1 cellular context compared by ENCODE assay signal in the genomic region with DNA sequence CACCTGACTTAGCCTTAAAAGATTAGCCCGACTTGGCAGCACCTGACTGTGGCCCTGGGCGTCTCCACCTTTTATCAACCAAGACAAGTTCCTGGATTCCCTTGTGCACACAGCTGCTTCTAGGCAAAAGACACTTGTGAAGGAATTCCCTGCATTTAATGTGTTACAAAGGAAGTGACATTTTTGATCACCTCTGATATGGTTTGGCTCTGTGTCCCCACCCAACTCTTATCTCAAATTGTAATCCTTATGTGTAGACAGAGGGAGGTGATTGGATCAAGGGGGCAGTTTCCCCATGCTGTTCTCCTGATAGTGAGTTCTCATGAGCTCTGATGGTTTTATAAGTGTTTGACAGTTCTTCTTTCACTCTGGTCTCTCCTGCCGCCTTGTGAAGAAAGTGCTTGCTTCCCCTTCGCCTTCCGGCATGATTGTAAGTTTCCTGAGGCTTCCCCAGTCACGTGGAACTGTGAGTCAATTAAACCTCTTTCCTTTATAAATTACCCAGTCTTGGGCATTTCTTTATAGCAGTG.
TF ChIP-seq lines count a peak whose summit lies in the region.

No MANE protein-coding gene starts in this region.

TF ChIP-seq in K562, 482 proteins besides CTCF, POLR2A, EP300 and RAD21 (continued from another document and continues in another):
- TF ChIP-seq, protein P1, sequence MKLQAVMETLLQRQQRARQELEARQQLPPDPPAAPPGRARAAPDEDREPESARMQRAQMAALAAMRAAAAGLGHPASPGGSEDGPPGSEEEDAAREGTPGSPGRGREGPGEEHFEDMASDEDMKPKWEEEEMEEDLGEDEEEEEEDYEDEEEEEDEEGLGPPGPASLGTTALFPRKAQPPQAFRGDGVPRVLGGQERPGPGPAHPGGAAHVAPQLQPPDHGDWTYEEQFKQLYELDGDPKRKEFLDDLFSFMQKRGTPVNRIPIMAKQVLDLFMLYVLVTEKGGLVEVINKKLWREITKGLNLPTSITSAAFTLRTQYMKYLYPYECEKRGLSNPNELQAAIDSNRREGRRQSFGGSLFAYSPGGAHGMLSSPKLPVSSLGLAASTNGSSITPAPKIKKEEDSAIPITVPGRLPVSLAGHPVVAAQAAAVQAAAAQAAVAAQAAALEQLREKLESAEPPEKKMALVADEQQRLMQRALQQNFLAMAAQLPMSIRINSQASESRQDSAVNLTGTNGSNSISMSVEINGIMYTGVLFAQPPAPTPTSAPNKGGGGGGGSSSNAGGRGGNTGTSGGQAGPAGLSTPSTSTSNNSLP (IDR thresholded peaks at IDR 0.05; ENCODE audit: borderline replicate concordance, low read depth, low read length) = peak; percentile 18; the same call in 1 of the 2 replicates
- TF ChIP-seq ZNF212 (CRISPR knock-in tag; IDR thresholded peaks at IDR 0.05) = no peak
- no peak for TF ChIP-seq ZNF589 (CRISPR knock-in tag; IDR thresholded peaks at IDR 0.05; ENCODE audit: low read depth)
- no peak for TF ChIP-seq EZH2 (IDR thresholded peaks at IDR 0.05; ENCODE audit: borderline replicate concordance, low read depth, low read length)
- TF ChIP-seq, protein P2, sequence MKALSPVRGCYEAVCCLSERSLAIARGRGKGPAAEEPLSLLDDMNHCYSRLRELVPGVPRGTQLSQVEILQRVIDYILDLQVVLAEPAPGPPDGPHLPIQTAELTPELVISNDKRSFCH (CRISPR knock-in tag; IDR thresholded peaks at IDR 0.05) = no peak
- TF ChIP-seq, protein P2 (tag; IDR thresholded peaks at IDR 0.05) = no peak
- TF ChIP-seq, protein P3, sequence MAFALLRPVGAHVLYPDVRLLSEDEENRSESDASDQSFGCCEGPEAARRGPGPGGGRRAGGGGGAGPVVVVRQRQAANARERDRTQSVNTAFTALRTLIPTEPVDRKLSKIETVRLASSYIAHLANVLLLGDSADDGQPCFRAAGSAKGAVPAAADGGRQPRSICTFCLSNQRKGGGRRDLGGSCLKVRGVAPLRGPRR (CRISPR knock-in tag; IDR thresholded peaks at IDR 0.05) = no peak
- TF ChIP-seq, protein P4, sequence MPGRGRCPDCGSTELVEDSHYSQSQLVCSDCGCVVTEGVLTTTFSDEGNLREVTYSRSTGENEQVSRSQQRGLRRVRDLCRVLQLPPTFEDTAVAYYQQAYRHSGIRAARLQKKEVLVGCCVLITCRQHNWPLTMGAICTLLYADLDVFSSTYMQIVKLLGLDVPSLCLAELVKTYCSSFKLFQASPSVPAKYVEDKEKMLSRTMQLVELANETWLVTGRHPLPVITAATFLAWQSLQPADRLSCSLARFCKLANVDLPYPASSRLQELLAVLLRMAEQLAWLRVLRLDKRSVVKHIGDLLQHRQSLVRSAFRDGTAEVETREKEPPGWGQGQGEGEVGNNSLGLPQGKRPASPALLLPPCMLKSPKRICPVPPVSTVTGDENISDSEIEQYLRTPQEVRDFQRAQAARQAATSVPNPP (IDR thresholded peaks at IDR 0.05; ENCODE audit: borderline replicate concordance, insufficient read depth, insufficient read length) = no peak
- no peak for TF ChIP-seq EGR1 (conservative IDR thresholded peaks at IDR 0.05)
- TF ChIP-seq STAT5B (CRISPR knock-in tag; IDR thresholded peaks at IDR 0.05) = no peak
- TF ChIP-seq ZNF445 (CRISPR knock-in tag; IDR thresholded peaks at IDR 0.05; ENCODE audit: low read depth) = no peak
- TF ChIP-seq CBX5 (IDR thresholded peaks at IDR 0.05; ENCODE audit: borderline replicate concordance, low read depth) = no peak
- TF ChIP-seq, protein P5, sequence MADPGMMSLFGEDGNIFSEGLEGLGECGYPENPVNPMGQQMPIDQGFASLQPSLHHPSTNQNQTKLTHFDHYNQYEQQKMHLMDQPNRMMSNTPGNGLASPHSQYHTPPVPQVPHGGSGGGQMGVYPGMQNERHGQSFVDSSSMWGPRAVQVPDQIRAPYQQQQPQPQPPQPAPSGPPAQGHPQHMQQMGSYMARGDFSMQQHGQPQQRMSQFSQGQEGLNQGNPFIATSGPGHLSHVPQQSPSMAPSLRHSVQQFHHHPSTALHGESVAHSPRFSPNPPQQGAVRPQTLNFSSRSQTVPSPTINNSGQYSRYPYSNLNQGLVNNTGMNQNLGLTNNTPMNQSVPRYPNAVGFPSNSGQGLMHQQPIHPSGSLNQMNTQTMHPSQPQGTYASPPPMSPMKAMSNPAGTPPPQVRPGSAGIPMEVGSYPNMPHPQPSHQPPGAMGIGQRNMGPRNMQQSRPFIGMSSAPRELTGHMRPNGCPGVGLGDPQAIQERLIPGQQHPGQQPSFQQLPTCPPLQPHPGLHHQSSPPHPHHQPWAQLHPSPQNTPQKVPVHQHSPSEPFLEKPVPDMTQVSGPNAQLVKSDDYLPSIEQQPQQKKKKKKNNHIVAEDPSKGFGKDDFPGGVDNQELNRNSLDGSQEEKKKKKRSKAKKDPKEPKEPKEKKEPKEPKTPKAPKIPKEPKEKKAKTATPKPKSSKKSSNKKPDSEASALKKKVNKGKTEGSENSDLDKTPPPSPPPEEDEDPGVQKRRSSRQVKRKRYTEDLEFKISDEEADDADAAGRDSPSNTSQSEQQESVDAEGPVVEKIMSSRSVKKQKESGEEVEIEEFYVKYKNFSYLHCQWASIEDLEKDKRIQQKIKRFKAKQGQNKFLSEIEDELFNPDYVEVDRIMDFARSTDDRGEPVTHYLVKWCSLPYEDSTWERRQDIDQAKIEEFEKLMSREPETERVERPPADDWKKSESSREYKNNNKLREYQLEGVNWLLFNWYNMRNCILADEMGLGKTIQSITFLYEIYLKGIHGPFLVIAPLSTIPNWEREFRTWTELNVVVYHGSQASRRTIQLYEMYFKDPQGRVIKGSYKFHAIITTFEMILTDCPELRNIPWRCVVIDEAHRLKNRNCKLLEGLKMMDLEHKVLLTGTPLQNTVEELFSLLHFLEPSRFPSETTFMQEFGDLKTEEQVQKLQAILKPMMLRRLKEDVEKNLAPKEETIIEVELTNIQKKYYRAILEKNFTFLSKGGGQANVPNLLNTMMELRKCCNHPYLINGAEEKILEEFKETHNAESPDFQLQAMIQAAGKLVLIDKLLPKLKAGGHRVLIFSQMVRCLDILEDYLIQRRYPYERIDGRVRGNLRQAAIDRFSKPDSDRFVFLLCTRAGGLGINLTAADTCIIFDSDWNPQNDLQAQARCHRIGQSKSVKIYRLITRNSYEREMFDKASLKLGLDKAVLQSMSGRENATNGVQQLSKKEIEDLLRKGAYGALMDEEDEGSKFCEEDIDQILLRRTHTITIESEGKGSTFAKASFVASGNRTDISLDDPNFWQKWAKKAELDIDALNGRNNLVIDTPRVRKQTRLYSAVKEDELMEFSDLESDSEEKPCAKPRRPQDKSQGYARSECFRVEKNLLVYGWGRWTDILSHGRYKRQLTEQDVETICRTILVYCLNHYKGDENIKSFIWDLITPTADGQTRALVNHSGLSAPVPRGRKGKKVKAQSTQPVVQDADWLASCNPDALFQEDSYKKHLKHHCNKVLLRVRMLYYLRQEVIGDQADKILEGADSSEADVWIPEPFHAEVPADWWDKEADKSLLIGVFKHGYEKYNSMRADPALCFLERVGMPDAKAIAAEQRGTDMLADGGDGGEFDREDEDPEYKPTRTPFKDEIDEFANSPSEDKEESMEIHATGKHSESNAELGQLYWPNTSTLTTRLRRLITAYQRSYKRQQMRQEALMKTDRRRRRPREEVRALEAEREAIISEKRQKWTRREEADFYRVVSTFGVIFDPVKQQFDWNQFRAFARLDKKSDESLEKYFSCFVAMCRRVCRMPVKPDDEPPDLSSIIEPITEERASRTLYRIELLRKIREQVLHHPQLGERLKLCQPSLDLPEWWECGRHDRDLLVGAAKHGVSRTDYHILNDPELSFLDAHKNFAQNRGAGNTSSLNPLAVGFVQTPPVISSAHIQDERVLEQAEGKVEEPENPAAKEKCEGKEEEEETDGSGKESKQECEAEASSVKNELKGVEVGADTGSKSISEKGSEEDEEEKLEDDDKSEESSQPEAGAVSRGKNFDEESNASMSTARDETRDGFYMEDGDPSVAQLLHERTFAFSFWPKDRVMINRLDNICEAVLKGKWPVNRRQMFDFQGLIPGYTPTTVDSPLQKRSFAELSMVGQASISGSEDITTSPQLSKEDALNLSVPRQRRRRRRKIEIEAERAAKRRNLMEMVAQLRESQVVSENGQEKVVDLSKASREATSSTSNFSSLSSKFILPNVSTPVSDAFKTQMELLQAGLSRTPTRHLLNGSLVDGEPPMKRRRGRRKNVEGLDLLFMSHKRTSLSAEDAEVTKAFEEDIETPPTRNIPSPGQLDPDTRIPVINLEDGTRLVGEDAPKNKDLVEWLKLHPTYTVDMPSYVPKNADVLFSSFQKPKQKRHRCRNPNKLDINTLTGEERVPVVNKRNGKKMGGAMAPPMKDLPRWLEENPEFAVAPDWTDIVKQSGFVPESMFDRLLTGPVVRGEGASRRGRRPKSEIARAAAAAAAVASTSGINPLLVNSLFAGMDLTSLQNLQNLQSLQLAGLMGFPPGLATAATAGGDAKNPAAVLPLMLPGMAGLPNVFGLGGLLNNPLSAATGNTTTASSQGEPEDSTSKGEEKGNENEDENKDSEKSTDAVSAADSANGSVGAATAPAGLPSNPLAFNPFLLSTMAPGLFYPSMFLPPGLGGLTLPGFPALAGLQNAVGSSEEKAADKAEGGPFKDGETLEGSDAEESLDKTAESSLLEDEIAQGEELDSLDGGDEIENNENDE (IDR thresholded peaks at IDR 0.05; ENCODE audit: low read depth, low read length) = no peak
- no peak for TF ChIP-seq ZSCAN29 (IDR thresholded peaks at IDR 0.05)
- no peak for TF ChIP-seq CBX8 (IDR thresholded peaks at IDR 0.05; ENCODE audit: borderline replicate concordance, extremely low read depth, low read depth, low read length, poor library complexity, severe bottlenecking)
- TF ChIP-seq, protein P6, sequence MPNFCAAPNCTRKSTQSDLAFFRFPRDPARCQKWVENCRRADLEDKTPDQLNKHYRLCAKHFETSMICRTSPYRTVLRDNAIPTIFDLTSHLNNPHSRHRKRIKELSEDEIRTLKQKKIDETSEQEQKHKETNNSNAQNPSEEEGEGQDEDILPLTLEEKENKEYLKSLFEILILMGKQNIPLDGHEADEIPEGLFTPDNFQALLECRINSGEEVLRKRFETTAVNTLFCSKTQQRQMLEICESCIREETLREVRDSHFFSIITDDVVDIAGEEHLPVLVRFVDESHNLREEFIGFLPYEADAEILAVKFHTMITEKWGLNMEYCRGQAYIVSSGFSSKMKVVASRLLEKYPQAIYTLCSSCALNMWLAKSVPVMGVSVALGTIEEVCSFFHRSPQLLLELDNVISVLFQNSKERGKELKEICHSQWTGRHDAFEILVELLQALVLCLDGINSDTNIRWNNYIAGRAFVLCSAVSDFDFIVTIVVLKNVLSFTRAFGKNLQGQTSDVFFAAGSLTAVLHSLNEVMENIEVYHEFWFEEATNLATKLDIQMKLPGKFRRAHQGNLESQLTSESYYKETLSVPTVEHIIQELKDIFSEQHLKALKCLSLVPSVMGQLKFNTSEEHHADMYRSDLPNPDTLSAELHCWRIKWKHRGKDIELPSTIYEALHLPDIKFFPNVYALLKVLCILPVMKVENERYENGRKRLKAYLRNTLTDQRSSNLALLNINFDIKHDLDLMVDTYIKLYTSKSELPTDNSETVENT (CRISPR knock-in tag; IDR thresholded peaks at IDR 0.05) = no peak
- TF ChIP-seq MYC (IDR thresholded peaks at IDR 0.05; ENCODE audit: low read depth, low read length) = peak; percentile 56; the same call in 1 of the 2 replicates
- TF ChIP-seq MYC (CRISPR knock-in tag; IDR thresholded peaks at IDR 0.05; ENCODE audit: borderline replicate concordance, low read depth) = no peak
- no peak for TF ChIP-seq ZC3H8 (IDR thresholded peaks at IDR 0.05)
- TF ChIP-seq, protein P7, sequence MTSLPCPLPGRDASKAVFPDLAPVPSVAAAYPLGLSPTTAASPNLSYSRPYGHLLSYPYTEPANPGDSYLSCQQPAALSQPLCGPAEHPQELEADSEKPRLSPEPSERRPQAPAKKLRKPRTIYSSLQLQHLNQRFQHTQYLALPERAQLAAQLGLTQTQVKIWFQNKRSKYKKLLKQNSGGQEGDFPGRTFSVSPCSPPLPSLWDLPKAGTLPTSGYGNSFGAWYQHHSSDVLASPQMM (CRISPR knock-in tag; IDR thresholded peaks at IDR 0.05) = no peak
- TF ChIP-seq ZFX (CRISPR knock-in tag; IDR thresholded peaks at IDR 0.05) = no peak
- TF ChIP-seq, protein P8, sequence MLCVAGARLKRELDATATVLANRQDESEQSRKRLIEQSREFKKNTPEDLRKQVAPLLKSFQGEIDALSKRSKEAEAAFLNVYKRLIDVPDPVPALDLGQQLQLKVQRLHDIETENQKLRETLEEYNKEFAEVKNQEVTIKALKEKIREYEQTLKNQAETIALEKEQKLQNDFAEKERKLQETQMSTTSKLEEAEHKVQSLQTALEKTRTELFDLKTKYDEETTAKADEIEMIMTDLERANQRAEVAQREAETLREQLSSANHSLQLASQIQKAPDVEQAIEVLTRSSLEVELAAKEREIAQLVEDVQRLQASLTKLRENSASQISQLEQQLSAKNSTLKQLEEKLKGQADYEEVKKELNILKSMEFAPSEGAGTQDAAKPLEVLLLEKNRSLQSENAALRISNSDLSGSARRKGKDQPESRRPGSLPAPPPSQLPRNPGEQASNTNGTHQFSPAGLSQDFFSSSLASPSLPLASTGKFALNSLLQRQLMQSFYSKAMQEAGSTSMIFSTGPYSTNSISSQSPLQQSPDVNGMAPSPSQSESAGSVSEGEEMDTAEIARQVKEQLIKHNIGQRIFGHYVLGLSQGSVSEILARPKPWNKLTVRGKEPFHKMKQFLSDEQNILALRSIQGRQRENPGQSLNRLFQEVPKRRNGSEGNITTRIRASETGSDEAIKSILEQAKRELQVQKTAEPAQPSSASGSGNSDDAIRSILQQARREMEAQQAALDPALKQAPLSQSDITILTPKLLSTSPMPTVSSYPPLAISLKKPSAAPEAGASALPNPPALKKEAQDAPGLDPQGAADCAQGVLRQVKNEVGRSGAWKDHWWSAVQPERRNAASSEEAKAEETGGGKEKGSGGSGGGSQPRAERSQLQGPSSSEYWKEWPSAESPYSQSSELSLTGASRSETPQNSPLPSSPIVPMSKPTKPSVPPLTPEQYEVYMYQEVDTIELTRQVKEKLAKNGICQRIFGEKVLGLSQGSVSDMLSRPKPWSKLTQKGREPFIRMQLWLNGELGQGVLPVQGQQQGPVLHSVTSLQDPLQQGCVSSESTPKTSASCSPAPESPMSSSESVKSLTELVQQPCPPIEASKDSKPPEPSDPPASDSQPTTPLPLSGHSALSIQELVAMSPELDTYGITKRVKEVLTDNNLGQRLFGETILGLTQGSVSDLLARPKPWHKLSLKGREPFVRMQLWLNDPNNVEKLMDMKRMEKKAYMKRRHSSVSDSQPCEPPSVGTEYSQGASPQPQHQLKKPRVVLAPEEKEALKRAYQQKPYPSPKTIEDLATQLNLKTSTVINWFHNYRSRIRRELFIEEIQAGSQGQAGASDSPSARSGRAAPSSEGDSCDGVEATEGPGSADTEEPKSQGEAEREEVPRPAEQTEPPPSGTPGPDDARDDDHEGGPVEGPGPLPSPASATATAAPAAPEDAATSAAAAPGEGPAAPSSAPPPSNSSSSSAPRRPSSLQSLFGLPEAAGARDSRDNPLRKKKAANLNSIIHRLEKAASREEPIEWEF (CRISPR knock-in tag; IDR thresholded peaks at IDR 0.05) = no peak
- no peak for TF ChIP-seq PPARD (CRISPR knock-in tag; IDR thresholded peaks at IDR 0.05)
- no peak for TF ChIP-seq ZNF780A (CRISPR knock-in tag; IDR thresholded peaks at IDR 0.05)
